8 cellular contexts compared by ENCODE assay signal in genomic region chr14:68977741-68978549, GRCh38. TPM values are rescaled to one million over a fixed set of nuclear protein-coding genes. Genes with fewer than 3 reads are reported as not detected.
DNase-seq lines count a peak whose midpoint lies in the region; ATAC-seq and TF ChIP-seq lines count a peak whose summit lies in the region.

No MANE protein-coding gene starts in this region.

- H3K27ac Mint-ChIP-seq in effector memory CD8-positive, alpha-beta T cell, result peak overlapping the region; percentile 33 to 70

- H3K36me3 Mint-ChIP-seq in effector memory CD8-positive, alpha-beta T cell (ENCODE audit: insufficient read depth), result no peaks in the 10 kb centered on the region

- H3K9me3 Mint-ChIP-seq in effector memory CD8-positive, alpha-beta T cell, result no peaks in the 10 kb centered on the region

- no peaks in the 10 kb centered on the region for H3K27me3 ChIP-seq in stomach

- peak overlapping the region; percentile 82 to 84 for H3K4me3 Mint-ChIP-seq in effector memory CD8-positive, alpha-beta T cell

- H3K9me3 ChIP-seq in mesodermal cell (ENCODE audit: control insufficient read depth, low read length) (no peaks in the 10 kb centered on the region), stomach (no peaks in the 10 kb centered on the region)

- peaks cover 12 to 17% of the 10 kb centered on the region in 2 donors for H3K4me1 Mint-ChIP-seq in effector memory CD8-positive, alpha-beta T cell (ENCODE audit: low read depth in 2 of 2)

- ATAC-seq in effector memory CD8-positive, alpha-beta T cell (replicated peaks), result peak; percentile 46
- ATAC-seq in HG03039 (IDR thresholded peaks at IDR 0.05; ENCODE audit: unreplicated experiment), result no peak

- intact Hi-C loops in stomach (cut with DNase I; ENCODE audit: low total_unique reads), result no loop called here

- TF ChIP-seq CTCF in stomach (IDR thresholded peaks at IDR 0.05), result no peak

- no peak for TF ChIP-seq EP300 in stomach (IDR thresholded peaks at IDR 0.05)

- H3K27ac ChIP-seq in mesodermal cell (ENCODE audit: low read depth, low read length, severe bottlenecking) (peak overlapping the region; percentile 95), stomach (peak overlapping the region; percentile 94 to 98 (median 97))

- DNase-seq in activated T-cell treated with anti-CD3 and anti-CD28 coated beads for 1 hour (ENCODE audit: low read depth) (peak; percentile 42), activated T-cell treated with anti-CD3 and anti-CD28 coated beads for 4 hours (no peak), NCI-H146 treated with DMSO at 0.1 percent for 48 hours (lab: John Stamatoyannopoulos, UW; ENCODE audit: unreplicated experiment) (peak; percentile 23), stomach (peak; percentile 44)
- DNase-seq in activated CD4-positive, alpha-beta T cell treated with anti-CD3 and anti-CD28 coated beads, Interleukin-2, amount 50 U/mL, for 48 hours, result peak; percentile 65 to 74
- DNase-seq in effector memory CD8-positive, alpha-beta T cell, result peak; percentile 8 to 16 (median 12)

- H3K4me1 ChIP-seq in mesodermal cell (ENCODE audit: control insufficient read depth, insufficient read depth, low read length, poor library complexity, severe bottlenecking) (peaks cover 56% of the 10 kb centered on the region), stomach (peaks cover 51 to 64% (median 61%) of the 10 kb centered on the region in 4 donors)

- TF ChIP-seq POLR2A in stomach (IDR thresholded peaks at IDR 0.05), result peak in 1 of 4 donors; percentile 11

- 0% methylated on average over 36 to 40 of the region's 57 CpGs for WGBS in mesodermal cell (ENCODE audit: insufficient coverage in 2 of 2), 2 experiments
- 0 to 2% (median 1%) methylated on average over 41 to 57 of the region's 57 CpGs for WGBS in stomach, 5 donors

- H3K4me3 ChIP-seq in mesodermal cell (ENCODE audit: extremely low read depth, insufficient read depth, low read length, poor library complexity, severe bottlenecking) (peak overlapping the region; percentile 97), stomach (peak overlapping the region; percentile 69 to 91 (median 84))

- peaks cover 48% of the 10 kb centered on the region for H3K36me3 ChIP-seq in mesodermal cell (ENCODE audit: control insufficient read depth, insufficient read depth, low read length)
- peaks cover 4 to 21% (median 13%) of the 10 kb centered on the region in 4 donors for H3K36me3 ChIP-seq in stomach

- peaks cover 0 to 6% of the 10 kb centered on the region in 2 donors for H3K27me3 Mint-ChIP-seq in effector memory CD8-positive, alpha-beta T cell

RNA-seq across cellular contexts. Expression of gene ACTN1, which starts 1.2 kb away (rescaled TPM):
- 357 TPM for polyA plus RNA-seq in mesodermal cell (2013, experiment 1 of 2)
- 310 TPM for polyA plus RNA-seq in mesodermal cell (2013, experiment 2 of 2)
- total RNA-seq in stomach, result 100 to 1,000 TPM; 191 to 504 (median 237) TPM
- polyA plus RNA-seq in stomach, result 10 to 100 TPM; 25.7 to 87.7 (median 43.6) TPM
